Comparison of ENCODE assay signal across 18 cellular contexts in the genomic region with DNA sequence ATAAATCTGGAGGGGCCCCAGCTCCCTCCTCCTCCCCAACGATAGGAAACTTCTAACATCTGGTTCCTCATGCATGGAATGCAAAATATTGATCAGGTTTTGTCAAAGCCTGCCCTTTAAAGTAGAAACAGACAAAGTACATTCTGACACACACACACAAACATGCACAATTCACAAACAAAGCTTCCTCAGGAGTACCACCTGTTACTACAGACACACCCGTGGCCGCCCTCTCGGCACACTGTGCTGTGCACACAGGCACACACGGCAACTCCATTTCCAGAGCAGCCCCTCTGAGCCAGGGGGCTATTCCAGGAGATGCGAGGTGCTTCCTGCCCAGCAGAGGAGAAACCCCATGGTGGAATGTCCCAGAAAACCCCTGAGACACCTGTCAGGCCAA.
DNase-seq lines count a peak whose midpoint lies in the region; ATAC-seq and TF ChIP-seq lines count a peak whose summit lies in the region.
"Had no signal": no experiment of that assay in that cellular context is flagged by ENCODE, and none has a peak within 500 bp of the region (broad histone marks: within the 10 kb centered on the region; RNA-seq: fewer than 3 reads in every experiment).

No MANE protein-coding gene starts in this region.

- TF ChIP-seq POLR2A in gastrocnemius medialis (IDR thresholded peaks at IDR 0.05): no peak

- H3K79me2 ChIP-seq in fibroblast of lung (ENCODE audit: control insufficient read depth, insufficient read depth, low read length): peaks cover 17% of the 10 kb centered on the region

- ATAC-seq in gastrocnemius medialis (no peak), HG03108 (IDR thresholded peaks at IDR 0.05; ENCODE audit: unreplicated experiment) (no peak)

- in situ Hi-C loops in gastrocnemius medialis (cut with MboI; ENCODE audit: low sequenced_read_pairs in 4 of 4): no loop called here

- peak overlapping the region; percentile 5 for H3K4me2 ChIP-seq in fibroblast of lung (ENCODE audit: extremely low read depth, insufficient read depth, low read length)
- H3K4me2 ChIP-seq: PC-9 had no signal

- H3K4me1 ChIP-seq in fibroblast of lung (ENCODE audit: control insufficient read depth, extremely low read depth, insufficient read depth, low read length) (peaks cover 9% of the 10 kb centered on the region), gastrocnemius medialis (peaks cover 39 to 40% of the 10 kb centered on the region in 2 donors)

- H4K20me1 ChIP-seq in fibroblast of lung (ENCODE audit: control insufficient read depth, extremely low read depth, insufficient read depth, low read length): no peaks in the 10 kb centered on the region

- H3K27ac Mint-ChIP-seq in Calu3 (ENCODE audit: unreplicated experiment) (no peak overlapping the region), neural crest cell (ENCODE audit: unreplicated experiment) (no peak overlapping the region)
- H3K27ac Mint-ChIP-seq: B cell had no signal

- H3K27ac ChIP-seq in fibroblast of lung (ENCODE audit: insufficient read depth, low read length): no peak overlapping the region
- H3K27ac ChIP-seq in gastrocnemius medialis: peak overlapping the region in 1 of 4 donors; percentile 30
- H3K27ac ChIP-seq: PC-9 had no signal

- no peaks in the 10 kb centered on the region for H3K9me3 ChIP-seq in fibroblast of lung (ENCODE audit: control insufficient read depth, insufficient read depth, low read depth, low read length)
- no peaks in the 10 kb centered on the region for H3K9me3 ChIP-seq in gastrocnemius medialis
- H3K9me3 ChIP-seq: MG63 had no signal

- intact Hi-C loops in Calu3 (cut with micrococcal nuclease; ENCODE audit: unreplicated experiment): no loop called here
- intact Hi-C loops in gastrocnemius medialis (cut with DNase I; ENCODE audit: low total_unique reads): no loop called here

- H3K27me3 ChIP-seq in fibroblast of lung (ENCODE audit: control insufficient read depth, insufficient read depth, low read length) (no peaks in the 10 kb centered on the region), gastrocnemius medialis (no peaks in the 10 kb centered on the region)
- H3K27me3 ChIP-seq: MG63 had no signal

- H2AFZ ChIP-seq in fibroblast of lung (ENCODE audit: low read length): no peak overlapping the region
- H2AFZ ChIP-seq: PC-9 had no signal

- H3K36me3 Mint-ChIP-seq in Calu3 (ENCODE audit: insufficient read depth, unreplicated experiment) (no peaks in the 10 kb centered on the region), neural crest cell (ENCODE audit: low read depth) (peaks cover 7% of the 10 kb centered on the region)

- H3K36me3 ChIP-seq in fibroblast of lung (ENCODE audit: control insufficient read depth, insufficient read depth, low read length): peaks cover 2% of the 10 kb centered on the region
- H3K36me3 ChIP-seq in gastrocnemius medialis: no peaks in the 10 kb centered on the region
- H3K36me3 ChIP-seq: MG63 had no signal

- CTCF ChIA-PET in Calu3 (lab: Charles Lee): interaction anchor here (0.8 kb wide), 1 partner anchor 11 kb away, joined by 5 read pairs; no protein-coding TSS in a partner anchor

- no peak overlapping the region for H3K9ac ChIP-seq in fibroblast of lung (ENCODE audit: insufficient read depth, low read length)

- H3K9me3 Mint-ChIP-seq in Calu3 (ENCODE audit: low read depth, unreplicated experiment) (no peaks in the 10 kb centered on the region), neural crest cell (peaks cover 1% of the 10 kb centered on the region)

- H3K4me3 Mint-ChIP-seq in Calu3 (ENCODE audit: low read depth, unreplicated experiment) (no peak overlapping the region), neural crest cell (peak overlapping the region; percentile 29)
- H3K4me3 Mint-ChIP-seq: B cell had no signal

- BruUV-seq in Calu3 (replicated peaks; lab: Mats Ljungman, UMichigan): no TSS peak

- no peak for TF ChIP-seq CTCF in Calu3 (IDR thresholded peaks at IDR 0.05; ENCODE audit: unreplicated experiment)
- TF ChIP-seq CTCF in fibroblast of lung (conservative IDR thresholded peaks at IDR 0.05 in 1 of 2, IDR thresholded peaks at IDR 0.05 in 1 of 2; ENCODE audit: low read depth in 1 of 2, low read length in 2 of 2): no peak
- TF ChIP-seq CTCF in neural crest cell (conservative IDR thresholded peaks at IDR 0.05): no peak
- no peak for TF ChIP-seq CTCF in gastrocnemius medialis (IDR thresholded peaks at IDR 0.05 in 4 of 5, conservative IDR thresholded peaks at IDR 0.05 in 1 of 5)

- H3K4me1 Mint-ChIP-seq in Calu3 (ENCODE audit: low read depth, unreplicated experiment): peaks cover 13% of the 10 kb centered on the region
- H3K4me1 Mint-ChIP-seq in neural crest cell: peaks cover 43% of the 10 kb centered on the region
- H3K4me1 Mint-ChIP-seq: B cell had no signal

- DNase-seq in Calu3: peak; percentile 6
- no peak for DNase-seq in fibroblast of lung (ENCODE audit: low read depth in 2 of 2)
- DNase-seq in neural crest cell (ENCODE audit: low read depth, low spot score): no peak
- peak; percentile 27 for DNase-seq in retina
- no peak for DNase-seq in gastrocnemius medialis
- no peak for DNase-seq in activated CD4-positive, CD25-positive, alpha-beta regulatory T cell (lab: John Stamatoyannopoulos, UW)
- DNase-seq: DMS53, IMR-90, KG1, MG63, NCI-H1105 treated with DMSO at 0.1 percent for 48 hours, NCI-H2029 treated with DMSO at 0.1 percent for 48 hours, NCI-H2227 treated with DMSO at 0.1 percent for 48 hours, NCI-H526 treated with DMSO at 0.1 percent for 48 hours, PC-9, Right ventricle myocardium superior had no signal

- H3K4me3 ChIP-seq in fibroblast of lung (replicated peaks in 1 of 4; ENCODE audit: control extremely low read depth in 1 of 4, insufficient read depth in 1 of 4, low read depth in 3 of 4, low read length in 4 of 4): no peak overlapping the region
- H3K4me3 ChIP-seq in gastrocnemius medialis: no peak overlapping the region
- H3K4me3 ChIP-seq: MG63, PC-9 had no signal

- H3K27me3 Mint-ChIP-seq in Calu3 (ENCODE audit: unreplicated experiment): no peaks in the 10 kb centered on the region
- no peaks in the 10 kb centered on the region for H3K27me3 Mint-ChIP-seq in neural crest cell (ENCODE audit: low read depth)
- H3K27me3 Mint-ChIP-seq: B cell had no signal

Comparison
In these comparisons a context has a peak if more than half of its experiments do, and no peak if none do; other contexts are left out.
1. DNase-seq: peak in Calu3 (single experiment) and retina (single experiment); none in fibroblast of lung (0 of 2), neural crest cell (single experiment), gastrocnemius medialis (0 of 2) and activated CD4-positive, CD25-positive, alpha-beta regulatory T cell (0 of 4).